Comparison of ENCODE assay signal across 1 cellular context in genomic region chr12:104137902-104138746, GRCh38.
TF ChIP-seq lines count a peak whose summit lies in the region.

Gene NFYB (minus strand): TSS chr12:104138210. CDS start chr12:104135453, 2,757 bp downstream.

TF ChIP-seq in WTC11, 78 proteins besides CTCF, POLR2A, EP300 and RAD21 (continued from another document and continues in another):
- TF ChIP-seq AR (CRISPR knock-in tag; IDR thresholded peaks at IDR 0.05) (no peak), ZNF138 (CRISPR knock-in tag; conservative IDR thresholded peaks at IDR 0.05) (no peak), GRHL2 (CRISPR knock-in tag; IDR thresholded peaks at IDR 0.05; ENCODE audit: insufficient replicate concordance, severe bottlenecking) (no peak), RORB (CRISPR knock-in tag; IDR thresholded peaks at IDR 0.05) (no peak), ZNF396 (CRISPR knock-in tag; IDR thresholded peaks at IDR 0.05; ENCODE audit: borderline replicate concordance) (no peak), MAX (CRISPR knock-in tag; IDR thresholded peaks at IDR 0.05) (peak; percentile 90), USF2 (CRISPR knock-in tag; IDR thresholded peaks at IDR 0.05) (no peak), TCF7 (CRISPR knock-in tag; IDR thresholded peaks at IDR 0.05; ENCODE audit: low read depth) (no peak), E2F5 (CRISPR knock-in tag; IDR thresholded peaks at IDR 0.05) (no peak), ZNF121 (CRISPR knock-in tag; IDR thresholded peaks at IDR 0.05) (no peak), ZSCAN18 (CRISPR knock-in tag; IDR thresholded peaks at IDR 0.05) (no peak), ZMAT4 (CRISPR knock-in tag; IDR thresholded peaks at IDR 0.05) (no peak), ZNF232 (CRISPR knock-in tag; IDR thresholded peaks at IDR 0.05) (peak; percentile 94; the same call in 1 of the 2 replicates), AFF4 (CRISPR knock-in tag; IDR thresholded peaks at IDR 0.05; ENCODE audit: borderline replicate concordance) (no peak), ERG (CRISPR knock-in tag; IDR thresholded peaks at IDR 0.05) (no peak), MYBL2 (CRISPR knock-in tag; IDR thresholded peaks at IDR 0.05) (0 out of 2 replicates have a peak, but pooled peaks have one; percentile 40), ZNF512 (CRISPR knock-in tag; IDR thresholded peaks at IDR 0.05; ENCODE audit: borderline replicate concordance) (no peak), NR3C1 (CRISPR knock-in tag; conservative IDR thresholded peaks at IDR 0.05; ENCODE audit: low read depth) (no peak), ELF4 (CRISPR knock-in tag; IDR thresholded peaks at IDR 0.05; ENCODE audit: low read depth) (0 out of 2 replicates have a peak, but pooled peaks have one; percentile 33), SMAD4 (CRISPR knock-in tag; IDR thresholded peaks at IDR 0.05) (no peak), ATF2 (CRISPR knock-in tag; IDR thresholded peaks at IDR 0.05; ENCODE audit: borderline replicate concordance, low read depth) (no peak), CBFB (CRISPR knock-in tag; IDR thresholded peaks at IDR 0.05; ENCODE audit: low read depth) (peak; percentile 13; the same call in 1 of the 2 replicates), PRRX2 (CRISPR knock-in tag; IDR thresholded peaks at IDR 0.05) (no peak), MXD4 (CRISPR knock-in tag; IDR thresholded peaks at IDR 0.05; ENCODE audit: borderline replicate concordance) (no peak), ZNF281 (CRISPR knock-in tag; IDR thresholded peaks at IDR 0.05) (no peak), NR1H2 (CRISPR knock-in tag; IDR thresholded peaks at IDR 0.05) (no peak), USF1 (CRISPR knock-in tag; IDR thresholded peaks at IDR 0.05) (0 out of 2 replicates have a peak, but pooled peaks have one; percentile 33), ETV6 (CRISPR knock-in tag; IDR thresholded peaks at IDR 0.05) (peak; percentile 55; the same call in 1 of the 2 replicates), EMX1 (CRISPR knock-in tag; IDR thresholded peaks at IDR 0.05) (no peak), ZNF416 (CRISPR knock-in tag; IDR thresholded peaks at IDR 0.05) (no peak), FOXP4 (CRISPR knock-in tag; IDR thresholded peaks at IDR 0.05) (peak; percentile 2; the same call in 1 of the 2 replicates), RELA (CRISPR knock-in tag; IDR thresholded peaks at IDR 0.05; ENCODE audit: borderline replicate concordance) (no peak)
